Comparison of ENCODE assay signal across 8 cellular contexts in the genomic region with DNA sequence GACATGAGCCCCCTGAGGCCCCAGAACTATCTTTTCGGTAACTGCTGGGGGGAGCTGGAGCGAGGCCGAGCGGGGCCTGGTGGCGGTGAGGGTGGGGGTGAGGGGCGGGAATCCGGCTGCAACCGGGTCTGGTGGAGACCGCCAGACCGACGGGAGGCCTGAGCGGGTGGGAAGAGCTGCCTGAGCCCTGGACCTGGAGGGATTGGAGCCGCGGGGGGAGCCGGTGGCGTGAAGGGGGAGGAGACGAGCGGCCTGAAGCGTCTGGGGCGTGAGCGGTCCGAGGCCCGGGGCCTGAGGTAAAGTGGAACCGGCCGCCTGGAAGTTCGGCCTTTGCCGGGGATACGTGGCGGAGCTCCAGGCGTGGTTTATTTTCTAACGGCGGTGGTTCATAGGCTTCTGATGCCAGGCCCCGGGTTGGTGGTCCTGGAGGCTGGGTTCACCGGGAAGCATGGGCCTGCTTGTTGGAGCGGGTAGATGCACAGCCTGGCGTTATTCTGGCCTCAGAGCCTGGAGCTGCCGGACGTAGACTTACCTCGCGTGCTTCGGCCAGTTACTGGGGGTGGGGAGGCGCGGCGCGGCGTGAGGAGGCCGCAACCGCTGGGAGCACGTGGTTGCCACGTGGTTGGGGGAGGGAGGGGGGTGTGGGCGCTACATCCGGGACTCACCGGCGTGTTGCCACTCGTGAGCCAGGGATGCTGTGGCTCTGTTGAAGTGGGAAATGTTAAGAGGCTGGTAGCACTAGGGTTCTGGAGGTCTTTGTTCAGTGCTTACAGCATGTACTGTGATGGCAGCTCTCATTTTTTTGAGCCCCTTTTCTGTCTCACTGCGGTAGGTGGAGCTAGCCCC. TPM values are rescaled to one million over a fixed set of nuclear protein-coding genes. Genes with fewer than 3 reads are reported as not detected.
DNase-seq lines count a peak whose midpoint lies in the region; ATAC-seq, FAIRE-seq and TF ChIP-seq lines count a peak whose summit lies in the region.

No MANE protein-coding gene starts in this region.

- peak overlapping the region; percentile 75 for H3K27ac ChIP-seq in CD4-positive, alpha-beta T cell (ENCODE audit: low read depth, low read length)

- H3K27me3 ChIP-seq in CD4-positive, alpha-beta T cell (ENCODE audit: control insufficient read depth, insufficient read depth, low read length): no peaks in the 10 kb centered on the region

- peak; percentile 10 for ATAC-seq in CD4-positive, alpha-beta T cell (ENCODE audit: poor library complexity)
- ATAC-seq in GM19395 (IDR thresholded peaks at IDR 0.05; ENCODE audit: unreplicated experiment) (peak; percentile 43), HG03571 (IDR thresholded peaks at IDR 0.05; ENCODE audit: unreplicated experiment) (peak; percentile 38)
- ATAC-seq in natural killer cell treated with Interleukin-12 subunit alpha and Interleukin-12 subunit beta and Interleukin-15 and Interleukin-18, amount 100 ng/mL, for 72 hours: peak; percentile 58 to 61

- H3K4me3 Mint-ChIP-seq in CD4-positive, alpha-beta T cell: peak overlapping the region; percentile 97
- peak overlapping the region; percentile 86 for H3K4me3 Mint-ChIP-seq in natural killer cell treated with Interleukin-12 subunit alpha and Interleukin-12 subunit beta and Interleukin-15 and Interleukin-18, amount 100 ng/mL, for 72 hours

- H3K4me3 ChIP-seq in fibroblast of mammary gland (ENCODE audit: control insufficient read depth, low read depth, low read length): peak overlapping the region; percentile 81

- no peak for TF ChIP-seq CTCF in CD4-positive, alpha-beta T cell (IDR thresholded peaks at IDR 0.05)
- TF ChIP-seq CTCF in fibroblast of mammary gland (conservative IDR thresholded peaks at IDR 0.05; ENCODE audit: control insufficient read depth, insufficient read depth, low read depth, low read length): no peak

- peak overlapping the region; percentile 96 for H3K27ac Mint-ChIP-seq in CD4-positive, alpha-beta T cell
- peak overlapping the region; percentile 89 to 96 for H3K27ac Mint-ChIP-seq in natural killer cell treated with Interleukin-12 subunit alpha and Interleukin-12 subunit beta and Interleukin-15 and Interleukin-18, amount 100 ng/mL, for 72 hours

- no peaks in the 10 kb centered on the region for H3K9me3 ChIP-seq in CD4-positive, alpha-beta T cell (ENCODE audit: control insufficient read depth, low read length)

- no peaks in the 10 kb centered on the region for H3K27me3 Mint-ChIP-seq in CD4-positive, alpha-beta T cell
- H3K27me3 Mint-ChIP-seq in natural killer cell treated with Interleukin-12 subunit alpha and Interleukin-12 subunit beta and Interleukin-15 and Interleukin-18, amount 100 ng/mL, for 72 hours: no peaks in the 10 kb centered on the region

- POLR2A ChIA-PET in CD4-positive, alpha-beta T cell (lab: Charles Lee): interaction anchor here (0.8 to 2.8 kb wide), 9 partner anchors 20 to 1383 kb away, joined by 3 to 17 read pairs (median 6); a partner anchor contains a TSS

- intact Hi-C loops in CD4-positive, alpha-beta T cell (cut with DNase I, micrococcal nuclease): loop anchor here (5.0 to 10.0 kb wide), 4 partner anchors 619 to 1447 kb away; a partner anchor contains a TSS

- peaks cover 62% of the 10 kb centered on the region for H3K36me3 Mint-ChIP-seq in CD4-positive, alpha-beta T cell (ENCODE audit: low read depth)
- peaks cover 39% of the 10 kb centered on the region for H3K36me3 Mint-ChIP-seq in natural killer cell treated with Interleukin-12 subunit alpha and Interleukin-12 subunit beta and Interleukin-15 and Interleukin-18, amount 100 ng/mL, for 72 hours

- H3K4me1 Mint-ChIP-seq in CD4-positive, alpha-beta T cell (ENCODE audit: low read depth): peaks cover 65% of the 10 kb centered on the region
- peaks cover 46 to 61% of the 10 kb centered on the region in 2 donors for H3K4me1 Mint-ChIP-seq in natural killer cell treated with Interleukin-12 subunit alpha and Interleukin-12 subunit beta and Interleukin-15 and Interleukin-18, amount 100 ng/mL, for 72 hours (ENCODE audit: low read depth in 2 of 2)

- peak; percentile 72 to 82 (median 76) for DNase-seq in CD4-positive, alpha-beta T cell
- DNase-seq in RCC 7860 (ENCODE audit: low spot score) (peak; percentile 63), fibroblast of mammary gland (ENCODE audit: low read depth) (peak; percentile 75)
- DNase-seq in activated T-helper 1 cell treated with anti-CD3 and anti-CD28 coated beads, Interleukin-2, amount 50 U/mL, for 16 hours (ENCODE audit: low read depth in 1 of 2, low spot score in 1 of 2): peak; percentile 67 to 72
- peak; percentile 88 for DNase-seq in natural killer cell treated with Interleukin-12 subunit alpha and Interleukin-12 subunit beta and Interleukin-15 and Interleukin-18, amount 100 ng/mL, for 72 hours (ENCODE audit: low spot score)
- peak; percentile 80 for DNase-seq in stimulated activated naive CD4-positive, alpha-beta T cell treated with Interleukin-2 at 50 U/mL for 16 hours (lab: John Stamatoyannopoulos, UW)

- CTCF ChIA-PET in CD4-positive, alpha-beta T cell (lab: Charles Lee): no interaction called here

- no peaks in the 10 kb centered on the region for H3K9me3 Mint-ChIP-seq in CD4-positive, alpha-beta T cell
- no peaks in the 10 kb centered on the region for H3K9me3 Mint-ChIP-seq in natural killer cell treated with Interleukin-12 subunit alpha and Interleukin-12 subunit beta and Interleukin-15 and Interleukin-18, amount 100 ng/mL, for 72 hours

- FAIRE-seq in RCC 7860 (lab: Jason Lieb, UNC): no peak

RNA-seq across cellular contexts. Expression of a gene that starts 0.5 kb away (rescaled TPM):
- total RNA-seq in CD4-positive, alpha-beta T cell: 1,000 to 10,000 TPM; 1,243 to 1,379 TPM
- 1,000 to 10,000 TPM; 1,349 to 2,333 TPM for total RNA-seq in natural killer cell treated with Interleukin-12 subunit alpha and Interleukin-12 subunit beta and Interleukin-15 and Interleukin-18, amount 100 ng/mL, for 72 hours

RNA-seq across cellular contexts. Expression of a gene that starts 31.3 kb away (rescaled TPM):
- total RNA-seq in CD4-positive, alpha-beta T cell: under 1 TPM; 0.31 to 0.33 TPM
- total RNA-seq in natural killer cell treated with Interleukin-12 subunit alpha and Interleukin-12 subunit beta and Interleukin-15 and Interleukin-18, amount 100 ng/mL, for 72 hours: under 1 TPM in 1 of 2 donors, not detected in 1; 0.28 TPM

Comparison
In these comparisons a context has a peak if more than half of its experiments do, and no peak if none do; other contexts are left out.
1. Peak in every context shown above with its lines: DNase-seq, ATAC-seq, H3K4me3 ChIP-seq and H3K27ac ChIP-seq.